In the genomic region with DNA sequence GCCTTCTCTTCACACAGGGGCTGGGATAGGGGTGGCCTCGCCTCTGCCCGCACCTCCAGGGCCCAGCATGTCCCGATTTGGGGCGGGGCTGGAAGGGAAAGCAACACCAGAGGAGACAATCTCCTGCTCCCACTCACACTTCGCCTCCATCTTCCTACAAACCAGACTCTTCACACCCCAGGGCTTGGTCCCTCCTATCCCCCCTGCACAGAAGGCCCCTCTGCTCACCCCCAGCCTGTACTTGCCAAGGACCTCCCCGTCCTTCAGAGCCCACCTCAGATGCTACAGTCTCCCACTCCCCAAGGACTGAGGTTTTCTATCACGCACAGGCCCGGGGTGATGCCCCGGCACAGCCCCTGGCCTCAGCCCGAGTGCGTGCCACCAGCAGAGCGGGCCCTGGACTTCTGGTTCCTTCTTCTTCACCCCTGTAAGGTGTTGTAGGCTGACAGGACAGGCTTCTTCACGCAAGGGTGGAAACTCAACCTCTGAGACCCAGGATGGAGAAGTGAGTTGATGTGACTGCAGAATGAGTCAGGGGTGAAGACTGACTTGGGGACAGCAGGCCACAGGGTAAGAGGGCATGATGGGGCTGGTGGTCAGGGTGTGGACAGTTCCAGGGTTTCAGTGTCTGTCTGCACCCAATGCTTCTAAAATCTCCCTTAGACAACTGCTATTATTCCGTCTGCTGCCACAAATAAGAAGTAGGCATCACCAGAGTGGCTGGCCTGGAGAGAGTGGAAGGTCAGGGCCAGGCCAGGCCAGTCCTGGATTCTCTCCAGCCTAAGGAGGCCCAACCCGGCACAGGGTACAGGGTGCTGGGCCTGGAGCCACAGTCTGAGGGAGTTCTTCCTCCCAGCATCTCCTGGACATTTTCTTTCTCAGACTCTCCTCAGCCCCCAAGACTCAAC, we compare ENCODE assay signal across 14 cellular contexts.
DNase-seq lines count a peak whose midpoint lies in the region; ATAC-seq and TF ChIP-seq lines count a peak whose summit lies in the region.
"Had no signal": no experiment of that assay in that cellular context is flagged by ENCODE, and none has a peak within 500 bp of the region (broad histone marks: within the 10 kb centered on the region; RNA-seq: fewer than 3 reads in every experiment).

No MANE protein-coding gene starts in this region.

- no peak overlapping the region for H3K4me2 ChIP-seq in DND-41 (ENCODE audit: insufficient read depth, low read length)

- peaks cover 44 to 46% of the 10 kb centered on the region in 2 donors for H3K4me1 Mint-ChIP-seq in effector memory CD8-positive, alpha-beta T cell (ENCODE audit: low read depth in 2 of 2)

- H3K27me3 ChIP-seq in DND-41 (ENCODE audit: insufficient read depth, low read length, poor library complexity), result no peaks in the 10 kb centered on the region
- H3K27me3 ChIP-seq in neutrophil, result no peaks in the 10 kb centered on the region
- no peaks in the 10 kb centered on the region for H3K27me3 ChIP-seq in HAP-1 (ENCODE audit: low read depth)
- H3K27me3 ChIP-seq: ascending aorta had no signal

- H4K20me1 ChIP-seq in DND-41 (ENCODE audit: insufficient read depth, low read length), result no peaks in the 10 kb centered on the region

- peak overlapping the region; percentile 67 for H3K27ac ChIP-seq in DND-41 (ENCODE audit: low read length)
- H3K27ac ChIP-seq in neutrophil, result peak overlapping the region; percentile 94
- H3K27ac ChIP-seq: ascending aorta, psoas muscle had no signal

- no peak overlapping the region for H2AFZ ChIP-seq in DND-41 (ENCODE audit: low read depth, low read length)

- TF ChIP-seq CTCF in DND-41 (IDR thresholded peaks at IDR 0.05; ENCODE audit: borderline replicate concordance, extremely low read depth, low read length, poor library complexity, severe bottlenecking), result no peak
- no peak for TF ChIP-seq CTCF in neutrophil (IDR thresholded peaks at IDR 0.05)

- in situ Hi-C loops in HAP-1 (cut with MboI; ENCODE audit: low sequenced_read_pairs), result no loop called here

- H3K9ac ChIP-seq in DND-41 (ENCODE audit: low read depth, low read length), result no peak overlapping the region

- H3K9me3 ChIP-seq in DND-41 (ENCODE audit: insufficient read depth, low read length, severe bottlenecking), result no peaks in the 10 kb centered on the region
- H3K9me3 ChIP-seq in neutrophil, result no peaks in the 10 kb centered on the region
- no peaks in the 10 kb centered on the region for H3K9me3 ChIP-seq in HAP-1
- H3K9me3 ChIP-seq: ascending aorta, psoas muscle had no signal

- H3K9me3 Mint-ChIP-seq in effector memory CD8-positive, alpha-beta T cell, result no peaks in the 10 kb centered on the region

- DNase-seq in DND-41, result no peak
- DNase-seq in effector memory CD8-positive, alpha-beta T cell, result no peak
- no peak for DNase-seq in HAP-1 (ENCODE audit: low spot score in 2 of 2)
- no peak for DNase-seq in HPDE6-E6E7 (ENCODE audit: extremely low spot score)
- no peak for DNase-seq in islet precursor cell
- no peak for DNase-seq in HUDEP-2 (lab: John Stamatoyannopoulos, UW; ENCODE audit: unreplicated experiment in 76 of 76)
- DNase-seq: effector memory CD4-positive, alpha-beta T cell; GF-D8; NCI-H510A treated with DMSO at 0.1 percent for 48 hours; psoas muscle; stimulated activated CD4-positive, alpha-beta T cell treated with anti-CD3 and anti-CD28 coated beads, Interleukin-4, amount 100 ng/mL, for 1 hour had no signal

- peaks cover 32% of the 10 kb centered on the region for H3K36me3 Mint-ChIP-seq in effector memory CD8-positive, alpha-beta T cell (ENCODE audit: insufficient read depth)

- peak overlapping the region; percentile 65 to 71 for H3K4me3 Mint-ChIP-seq in effector memory CD8-positive, alpha-beta T cell

- H3K36me3 ChIP-seq in DND-41 (ENCODE audit: insufficient read depth, low read length) (no peaks in the 10 kb centered on the region), neutrophil (no peaks in the 10 kb centered on the region), HAP-1 (replicated peaks) (no peaks in the 10 kb centered on the region)
- H3K36me3 ChIP-seq: ascending aorta had no signal

- no peak for ATAC-seq in DND-41 (ENCODE audit: insufficient read depth, low read depth)
- ATAC-seq in HG03571 (IDR thresholded peaks at IDR 0.05; ENCODE audit: unreplicated experiment), result peak; percentile 28
- no peak for ATAC-seq in effector memory CD8-positive, alpha-beta T cell (replicated peaks)
- ATAC-seq: psoas muscle had no signal

- H3K27me3 Mint-ChIP-seq in effector memory CD8-positive, alpha-beta T cell, result no peaks in the 10 kb centered on the region

- H3K4me3 ChIP-seq in DND-41 (ENCODE audit: low read depth in 1 of 2, low read length in 2 of 2) (no peak overlapping the region), neutrophil (ENCODE audit: low read depth in 1 of 2, low read length in 1 of 2) (no peak overlapping the region), HAP-1 (no peak overlapping the region)
- H3K4me3 ChIP-seq: ascending aorta, psoas muscle had no signal

- H3K4me1 ChIP-seq in DND-41 (ENCODE audit: insufficient read depth, low read length) (peaks cover 40% of the 10 kb centered on the region), neutrophil (ENCODE audit: control insufficient read depth in 1 of 2, insufficient read depth in 1 of 2, low read depth in 1 of 2, low read length in 1 of 2) (peaks cover 52 to 56% of the 10 kb centered on the region in 2 experiments), HAP-1 (no peaks in the 10 kb centered on the region)
- H3K4me1 ChIP-seq: ascending aorta, psoas muscle had no signal

- H3K79me2 ChIP-seq in DND-41 (ENCODE audit: insufficient read depth, low read length), result no peaks in the 10 kb centered on the region

- H3K27ac Mint-ChIP-seq in effector memory CD8-positive, alpha-beta T cell, result peak overlapping the region; percentile 98 to 99
